In genomic region chr16:80417706-80418105, GRCh38 we compare ENCODE assay signal across 25 cellular contexts.
DNase-seq lines count a peak whose midpoint lies in the region; ATAC-seq, FAIRE-seq and TF ChIP-seq lines count a peak whose summit lies in the region.
"Had no signal": no experiment of that assay in that cellular context is flagged by ENCODE, and none has a peak within 500 bp of the region (broad histone marks: within the 10 kb centered on the region; RNA-seq: fewer than 3 reads in every experiment).

No MANE protein-coding gene starts in this region.

- H3K9me3 ChIP-seq in K562 (replicated peaks; ENCODE audit: control insufficient read depth, insufficient read depth, low read depth, low read length): no peaks in the 10 kb centered on the region
- H3K9me3 ChIP-seq: BE2C had no signal

- H3K4me1 Mint-ChIP-seq in stimulated activated naive B cell treated with anti-CD40 and anti-IgM and Interleukin-4, amounts not matched to agents 10 μg/mL and 1 μg/mL and 100 μg/mL, for 72 hours: peaks cover 5 to 15% of the 10 kb centered on the region in 2 donors
- no peaks in the 10 kb centered on the region for H3K4me1 Mint-ChIP-seq in WTC11
- H3K4me1 Mint-ChIP-seq: CD4-positive, CD25-positive, alpha-beta regulatory T cell; CD8-positive, alpha-beta memory T cell had no signal

- TF ChIP-seq RAD21 in K562 (CRISPR knock-in tag; conservative IDR thresholded peaks at IDR 0.05 in 1 of 2, IDR thresholded peaks at IDR 0.05 in 1 of 2): no peak

- in situ Hi-C loops in K562 (cut with MboI): no loop called here

- H2AFZ ChIP-seq in K562 (ENCODE audit: low read depth, low read length): no peak overlapping the region

- CTCF ChIA-PET in K562 (lab: Yijun Ruan, JAX; ENCODE audit: low intra/inter-chr PET ratio): no interaction called here
- CTCF ChIA-PET in WTC11 (lab: Charles Lee): no interaction called here

- no peak overlapping the region for H3K4me2 ChIP-seq in K562 (ENCODE audit: insufficient read depth, low read length)

- TF ChIP-seq POLR2A in NB4 (IDR thresholded peaks at IDR 0.05; ENCODE audit: extremely low read depth, insufficient read length): no peak
- no peak for TF ChIP-seq POLR2A in K562 (conservative IDR thresholded peaks at IDR 0.05)

- H3K79me2 ChIP-seq in K562 (ENCODE audit: control insufficient read depth, insufficient read depth, low read length): no peaks in the 10 kb centered on the region

- H3K36me3 ChIP-seq in K562 (ENCODE audit: control insufficient read depth, insufficient read depth, low read length): no peaks in the 10 kb centered on the region
- H3K36me3 ChIP-seq: BE2C had no signal

- peak; percentile 31; the same call in 2 of the 3 replicates for ATAC-seq in K562
- ATAC-seq in stimulated activated naive B cell treated with anti-CD40 and anti-IgM and Interleukin-4, amounts not matched to agents 10 μg/mL and 1 μg/mL and 100 μg/mL, for 72 hours (replicated peaks): peak; percentile 74 to 80
- ATAC-seq in HG02610 (IDR thresholded peaks at IDR 0.05; ENCODE audit: unreplicated experiment): no peak
- ATAC-seq in WTC11: no peak
- ATAC-seq: HCT116 had no signal

- H4K20me1 ChIP-seq in K562 (replicated peaks; ENCODE audit: control insufficient read depth, insufficient read depth, low read length): no peaks in the 10 kb centered on the region

- H3K36me3 Mint-ChIP-seq in stimulated activated naive B cell treated with anti-CD40 and anti-IgM and Interleukin-4, amounts not matched to agents 10 μg/mL and 1 μg/mL and 100 μg/mL, for 72 hours: no peaks in the 10 kb centered on the region
- no peaks in the 10 kb centered on the region for H3K36me3 Mint-ChIP-seq in WTC11
- H3K36me3 Mint-ChIP-seq: CD4-positive, CD25-positive, alpha-beta regulatory T cell; CD8-positive, alpha-beta memory T cell had no signal

- 0% methylated on average over 3 of the region's 3 CpGs for WGBS in K562 (ENCODE audit: insufficient coverage, low coverage, missing lambda C conversion rate)

- H3K9ac ChIP-seq in K562 (ENCODE audit: insufficient read depth in 1 of 2, low read depth in 2 of 2, low read length in 2 of 2): no peak overlapping the region

- no peak overlapping the region for H3K27ac Mint-ChIP-seq in stimulated activated naive B cell treated with anti-CD40 and anti-IgM and Interleukin-4, amounts not matched to agents 10 μg/mL and 1 μg/mL and 100 μg/mL, for 72 hours
- H3K27ac Mint-ChIP-seq in WTC11: no peak overlapping the region
- H3K27ac Mint-ChIP-seq: CD4-positive, CD25-positive, alpha-beta regulatory T cell; CD8-positive, alpha-beta memory T cell; HFFc6 had no signal

- H3K27ac ChIP-seq in K562 (ENCODE audit: extremely low read depth, low read depth, low read length): no peak overlapping the region

- no peaks in the 10 kb centered on the region for H3K9me1 ChIP-seq in K562 (ENCODE audit: control insufficient read depth, insufficient read depth, low read length)

- POLR2A ChIA-PET in K562 (lab: Yijun Ruan, JAX): no interaction called here
- POLR2A ChIA-PET in WTC11 (lab: Charles Lee): no interaction called here

- H3K27me3 Mint-ChIP-seq in stimulated activated naive B cell treated with anti-CD40 and anti-IgM and Interleukin-4, amounts not matched to agents 10 μg/mL and 1 μg/mL and 100 μg/mL, for 72 hours: peaks cover 6 to 29% of the 10 kb centered on the region in 2 donors
- no peaks in the 10 kb centered on the region; the same call in 1 of the 2 replicates for H3K27me3 Mint-ChIP-seq in WTC11 (ENCODE audit: low read depth)

- intact Hi-C loops in K562 (cut with micrococcal nuclease): no loop called here
- intact Hi-C loops in posterior cingulate gyrus (cut with DNase I): no loop called here

- no TSS peak for BruUV-seq in K562 (replicated peaks; lab: Mats Ljungman, UMichigan)

- H3K9me3 Mint-ChIP-seq in stimulated activated naive B cell treated with anti-CD40 and anti-IgM and Interleukin-4, amounts not matched to agents 10 μg/mL and 1 μg/mL and 100 μg/mL, for 72 hours: peaks cover 4 to 10% of the 10 kb centered on the region in 2 donors
- no peaks in the 10 kb centered on the region for H3K9me3 Mint-ChIP-seq in WTC11
- H3K9me3 Mint-ChIP-seq: CD4-positive, CD25-positive, alpha-beta regulatory T cell; CD8-positive, alpha-beta memory T cell; HFFc6 had no signal

- H3K4me3 ChIP-seq in NB4 (ENCODE audit: low read depth, low read length) (no peak overlapping the region), K562 (no peak overlapping the region)

- peak in 73 of 76 experiments; percentile 15 to 92 (median 71) for DNase-seq in HUDEP-2 (lab: John Stamatoyannopoulos, UW; ENCODE audit: unreplicated experiment in 76 of 76)
- peak; percentile 16 for DNase-seq in NB4 (ENCODE audit: low read depth)
- DNase-seq in K562 (ENCODE audit: extremely low read depth in 1 of 4, low spot score in 3 of 4): peak in 1 of 4 experiments; percentile 11
- DNase-seq in stimulated activated naive B cell treated with anti-CD40 and anti-IgM and Interleukin-4, amounts not matched to agents 10 μg/mL and 1 μg/mL and 100 μg/mL, for 72 hours: no peak
- no peak for DNase-seq in posterior cingulate gyrus
- no peak for DNase-seq in WTC11 (ENCODE audit: low spot score)
- DNase-seq: ACHN; BE2C; C1 segment of cervical spinal cord; CD4-positive, CD25-positive, alpha-beta regulatory T cell; CD8-positive, alpha-beta memory T cell; COR-L47; DMS 273 treated with DMSO at 0.1 percent for 48 hours; DMS53; DND-41; EL; GOT3; H7; HFFc6; IMR-90; KBM-7 had no signal

- TF ChIP-seq CTCF in NB4 (IDR thresholded peaks at IDR 0.05; ENCODE audit: low read depth, low read length) (no peak), K562 (IDR thresholded peaks at IDR 0.05 in 2 of 3, conservative IDR thresholded peaks at IDR 0.05 in 1 of 3; ENCODE audit: insufficient read depth in 2 of 3, low read depth in 1 of 3, low read length in 3 of 3) (no peak), WTC11 (IDR thresholded peaks at IDR 0.05) (no peak)

- FAIRE-seq in K562 (lab: Jason Lieb, UNC): no peak
- FAIRE-seq: A204.1, GM12892 had no signal

- H3K27me3 ChIP-seq in K562 (ENCODE audit: control insufficient read depth in 2 of 2, insufficient read depth in 2 of 2, low read length in 2 of 2): no peaks in the 10 kb centered on the region
- H3K27me3 ChIP-seq: BE2C had no signal

- H3K4me1 ChIP-seq in K562 (replicated peaks in 1 of 2; ENCODE audit: control insufficient read depth in 2 of 2, insufficient read depth in 2 of 2, low read length in 2 of 2): no peaks in the 10 kb centered on the region
- H3K4me1 ChIP-seq: BE2C had no signal

- no peak for TF ChIP-seq EP300 in K562 (IDR thresholded peaks at IDR 0.05; ENCODE audit: low read length)

- H3K4me3 Mint-ChIP-seq in stimulated activated naive B cell treated with anti-CD40 and anti-IgM and Interleukin-4, amounts not matched to agents 10 μg/mL and 1 μg/mL and 100 μg/mL, for 72 hours: no peak overlapping the region
- no peak overlapping the region for H3K4me3 Mint-ChIP-seq in WTC11
- H3K4me3 Mint-ChIP-seq: CD8-positive, alpha-beta memory T cell; HFFc6 had no signal

TF ChIP-seq in K562, 482 proteins besides CTCF, POLR2A, EP300 and RAD21:
- 0 out of 2 replicates have a peak, but pooled peaks have one; percentile 16 for TF ChIP-seq SPI1 (IDR thresholded peaks at IDR 0.05; ENCODE audit: borderline replicate concordance, low read depth, low read length)
- TF ChIP-seq ZNF174 (CRISPR knock-in tag; IDR thresholded peaks at IDR 0.05): no peak

TF ChIP-seq in WTC11, 78 proteins besides CTCF, POLR2A, EP300 and RAD21 (continues in another document):
- TF ChIP-seq KAT7 (CRISPR knock-in tag; IDR thresholded peaks at IDR 0.05; ENCODE audit: borderline replicate concordance): no peak
- TF ChIP-seq FOXP1 (CRISPR knock-in tag; IDR thresholded peaks at IDR 0.05; ENCODE audit: borderline replicate concordance): no peak
- no peak for TF ChIP-seq TCF7 (CRISPR knock-in tag; IDR thresholded peaks at IDR 0.05; ENCODE audit: low read depth)
- no peak for TF ChIP-seq ZNF281 (CRISPR knock-in tag; IDR thresholded peaks at IDR 0.05)
- TF ChIP-seq FOXP4 (CRISPR knock-in tag; IDR thresholded peaks at IDR 0.05): no peak
- TF ChIP-seq NR3C1 (CRISPR knock-in tag; conservative IDR thresholded peaks at IDR 0.05; ENCODE audit: low read depth): no peak

Comparison
In these comparisons a context has a peak if more than half of its experiments do, and no peak if none do; other contexts are left out.
1. DNase-seq: peak in HUDEP-2 (73 of 76) and NB4 (single experiment); none in stimulated activated naive B cell treated with anti-CD40 and anti-IgM and Interleukin-4, amounts not matched to agents 10 μg/mL and 1 μg/mL and 100 μg/mL, for 72 hours (single experiment), posterior cingulate gyrus (0 of 10) and WTC11 (single experiment).
2. ATAC-seq: peak in K562 (single experiment) and stimulated activated naive B cell treated with anti-CD40 and anti-IgM and Interleukin-4, amounts not matched to agents 10 μg/mL and 1 μg/mL and 100 μg/mL, for 72 hours (2 of 2); none in HG02610 (single experiment) and WTC11 (single experiment).